In the genomic region with DNA sequence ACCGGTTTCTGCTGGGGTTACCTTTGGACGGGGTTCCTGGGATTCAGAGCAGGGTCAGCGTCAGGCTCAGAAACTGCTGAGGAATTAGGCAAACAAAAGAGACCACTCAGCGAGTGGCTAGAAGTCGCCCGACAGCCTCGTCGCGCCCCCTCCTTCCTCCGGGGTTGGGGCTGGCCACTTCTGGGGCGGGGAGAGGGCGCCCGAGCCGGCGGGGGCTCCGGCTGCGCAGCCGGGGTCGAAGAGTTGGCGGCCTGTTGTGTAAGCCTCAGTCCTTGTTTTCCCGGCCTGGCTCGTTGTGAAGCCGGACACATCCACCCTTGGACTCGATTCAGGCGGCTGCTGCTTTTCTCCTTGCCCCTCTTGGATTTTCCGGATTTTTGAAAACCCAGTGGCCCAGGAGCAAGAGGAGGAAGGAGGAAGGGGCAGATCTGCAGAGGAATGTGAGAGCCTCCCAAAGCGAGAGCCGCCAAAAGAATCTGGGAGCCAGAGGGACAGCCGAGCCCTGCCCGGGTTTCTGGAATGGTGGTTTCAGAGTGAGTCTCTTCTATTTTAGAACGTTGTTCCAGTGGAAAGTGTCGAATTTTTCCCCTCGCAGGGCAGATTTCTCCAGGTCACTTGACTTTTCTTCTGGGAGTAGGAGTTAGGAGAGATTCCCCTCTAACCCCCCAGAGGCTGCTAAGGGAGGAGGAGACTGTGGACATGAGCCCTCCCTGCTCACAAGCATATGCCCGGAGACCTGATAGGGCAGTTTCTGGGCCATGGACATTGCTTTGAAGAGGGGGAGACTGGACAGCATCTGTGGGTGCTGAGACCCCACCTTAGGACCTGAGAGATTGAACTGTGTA, we compare ENCODE assay signal across 8 cellular contexts.
DNase-seq lines count a peak whose midpoint lies in the region; ATAC-seq, FAIRE-seq and TF ChIP-seq lines count a peak whose summit lies in the region.

No MANE protein-coding gene starts in this region.

- peak overlapping the region; percentile 60 for H3K27ac Mint-ChIP-seq in stimulated activated effector memory CD8-positive, alpha-beta T cell treated with anti-CD3 and anti-CD28 coated beads, Interleukin-12 subunit alpha, Interleukin-12 subunit beta, amount 100 ng/mL, for 72 hours

- H3K27ac ChIP-seq in brain microvascular endothelial cell = peak overlapping the region; percentile 96

- peak overlapping the region; percentile 78 for H3K4me3 Mint-ChIP-seq in stimulated activated effector memory CD8-positive, alpha-beta T cell treated with anti-CD3 and anti-CD28 coated beads, Interleukin-12 subunit alpha, Interleukin-12 subunit beta, amount 100 ng/mL, for 72 hours

- TF ChIP-seq CTCF in brain microvascular endothelial cell (IDR thresholded peaks at IDR 0.05; ENCODE audit: low read depth, low read length, missing control alignments) = no peak

- H3K36me3 ChIP-seq in brain microvascular endothelial cell (replicated peaks) = peaks cover 17% of the 10 kb centered on the region

- in situ Hi-C loops in brain microvascular endothelial cell (cut with HindIII; ENCODE audit: low pct_ligation_motif_present, low sequenced_read_pairs) = no loop called here

- DNase-seq in Ammon's horn (ENCODE audit: low spot score) (peak; percentile 59), HuH-7.5 (ENCODE audit: low spot score) (peak; percentile 86), brain microvascular endothelial cell (no peak), iris pigment epithelial cell (ENCODE audit: low read depth) (peak; percentile 51), RCC 7860 (ENCODE audit: low spot score) (no peak), ecto neural progenitor cell (ENCODE audit: low spot score) (no peak)
- no peak for DNase-seq in stimulated activated effector memory CD8-positive, alpha-beta T cell treated with anti-CD3 and anti-CD28 coated beads, Interleukin-12 subunit alpha, Interleukin-12 subunit beta, amount 100 ng/mL, for 72 hours (ENCODE audit: low spot score in 2 of 2)

- no peak for ATAC-seq in stimulated activated effector memory CD8-positive, alpha-beta T cell treated with anti-CD3 and anti-CD28 coated beads, Interleukin-12 subunit alpha, Interleukin-12 subunit beta, amount 100 ng/mL, for 72 hours
- no peak for ATAC-seq in GM21360 (IDR thresholded peaks at IDR 0.05; ENCODE audit: unreplicated experiment)

- H3K36me3 Mint-ChIP-seq in stimulated activated effector memory CD8-positive, alpha-beta T cell treated with anti-CD3 and anti-CD28 coated beads, Interleukin-12 subunit alpha, Interleukin-12 subunit beta, amount 100 ng/mL, for 72 hours = no peaks in the 10 kb centered on the region

- no peaks in the 10 kb centered on the region for H3K9me3 Mint-ChIP-seq in stimulated activated effector memory CD8-positive, alpha-beta T cell treated with anti-CD3 and anti-CD28 coated beads, Interleukin-12 subunit alpha, Interleukin-12 subunit beta, amount 100 ng/mL, for 72 hours

- FAIRE-seq in RCC 7860 (lab: Jason Lieb, UNC) = no peak

- H3K4me3 ChIP-seq in brain microvascular endothelial cell (ENCODE audit: low read depth, low read length) = peak overlapping the region; percentile 85

- no peaks in the 10 kb centered on the region for H3K27me3 ChIP-seq in brain microvascular endothelial cell (replicated peaks)

- peaks cover 48% of the 10 kb centered on the region for H3K4me1 Mint-ChIP-seq in stimulated activated effector memory CD8-positive, alpha-beta T cell treated with anti-CD3 and anti-CD28 coated beads, Interleukin-12 subunit alpha, Interleukin-12 subunit beta, amount 100 ng/mL, for 72 hours

Comparison
In these comparisons a context has a peak if more than half of its experiments do, and no peak if none do; other contexts are left out.
1. DNase-seq: peak in Ammon's horn (single experiment), HuH-7.5 (single experiment) and iris pigment epithelial cell (single experiment); none in brain microvascular endothelial cell (single experiment), stimulated activated effector memory CD8-positive, alpha-beta T cell treated with anti-CD3 and anti-CD28 coated beads, Interleukin-12 subunit alpha, Interleukin-12 subunit beta, amount 100 ng/mL, for 72 hours (0 of 2), RCC 7860 (single experiment) and ecto neural progenitor cell (single experiment).